Comparison of ENCODE assay signal across 15 cellular contexts in the genomic region with DNA sequence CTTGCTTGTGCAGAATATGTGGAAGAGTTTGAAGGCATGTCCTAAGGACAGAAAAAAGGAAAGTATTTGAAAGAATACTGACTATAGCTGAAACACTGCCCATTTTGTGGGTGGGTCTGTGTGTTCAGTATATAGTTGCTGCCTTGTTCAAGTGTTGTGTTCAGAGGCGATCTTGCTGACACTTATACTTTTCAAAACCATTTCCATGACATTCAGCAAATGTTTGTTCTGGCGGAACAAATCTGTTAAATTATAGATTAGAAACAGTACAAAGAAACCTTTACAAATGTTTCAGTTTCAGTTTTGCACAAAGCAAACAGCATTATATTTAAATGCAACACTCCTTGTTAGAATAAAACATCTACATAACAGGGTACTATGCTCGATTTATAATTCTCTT.
DNase-seq lines count a peak whose midpoint lies in the region; ATAC-seq and TF ChIP-seq lines count a peak whose summit lies in the region.
"Had no signal": no experiment of that assay in that cellular context is flagged by ENCODE, and none has a peak within 500 bp of the region (broad histone marks: within the 10 kb centered on the region; RNA-seq: fewer than 3 reads in every experiment).

No MANE protein-coding gene starts in this region.

- H3K27ac ChIP-seq in prostate gland, result no peak overlapping the region

- in situ Hi-C loops in astrocyte of the cerebellum (cut with HindIII; ENCODE audit: low sequenced_read_pairs), result no loop called here

- no peaks in the 10 kb centered on the region for H3K36me3 ChIP-seq in prostate gland
- H3K36me3 ChIP-seq: BE2C had no signal

- H3K9me3 ChIP-seq in prostate gland, result no peaks in the 10 kb centered on the region
- H3K9me3 ChIP-seq: BE2C, Caco-2 had no signal

- peak; percentile 80 for DNase-seq in LNCaP clone FGC (ENCODE audit: low read depth)
- DNase-seq in OCI-M1 (lab: John Stamatoyannopoulos, UW), result peak; percentile 33
- DNase-seq in astrocyte of the cerebellum (ENCODE audit: low read depth), result peak; percentile 38
- peak; percentile 27 for DNase-seq in prostate gland (ENCODE audit: low spot score)
- no peak for DNase-seq in MV-4-11 (lab: John Stamatoyannopoulos, UW)
- DNase-seq in COLO829 (ENCODE audit: low spot score), result no peak
- DNase-seq in LoVo (ENCODE audit: low spot score), result no peak
- DNase-seq: BE2C; Caco-2; CD8-positive, alpha-beta T cell; DMS53; GF-D8; GOT3; H9 had no signal

- 41% methylated on average over 3 of the region's 3 CpGs for WGBS in prostate gland

- TF ChIP-seq POLR2A in prostate gland (IDR thresholded peaks at IDR 0.05), result no peak

- intact Hi-C loops in prostate gland (cut with DNase I), result no loop called here

- H3K4me1 ChIP-seq in prostate gland (replicated peaks), result peaks cover 8% of the 10 kb centered on the region
- H3K4me1 ChIP-seq: BE2C, Caco-2 had no signal

- H3K4me3 ChIP-seq in LNCaP clone FGC (ENCODE audit: low read depth, low read length) (no peak overlapping the region), astrocyte of the cerebellum (ENCODE audit: low read depth, low read length) (peak overlapping the region; percentile 7), prostate gland (no peak overlapping the region)

- TF ChIP-seq CTCF in LNCaP clone FGC (IDR thresholded peaks at IDR 0.05; ENCODE audit: control insufficient read depth, extremely low read depth, insufficient read depth), result no peak
- no peak for TF ChIP-seq CTCF in astrocyte of the cerebellum (IDR thresholded peaks at IDR 0.05; ENCODE audit: low read depth, low read length, missing control alignments)
- TF ChIP-seq CTCF in prostate gland (IDR thresholded peaks at IDR 0.05), result no peak

- ATAC-seq in GM19452 (IDR thresholded peaks at IDR 0.05; ENCODE audit: unreplicated experiment), result no peak
- ATAC-seq: CD8-positive, alpha-beta T cell had no signal

- no peaks in the 10 kb centered on the region for H3K27me3 ChIP-seq in prostate gland (replicated peaks; ENCODE audit: insufficient read depth)
- H3K27me3 ChIP-seq: BE2C had no signal

Comparison
In these comparisons a context has a peak if more than half of its experiments do, and no peak if none do; other contexts are left out.
1. DNase-seq: peak in LNCaP clone FGC (single experiment), OCI-M1 (single experiment), astrocyte of the cerebellum (single experiment) and prostate gland (single experiment); none in MV-4-11 (single experiment), COLO829 (single experiment) and LoVo (single experiment).